19 cellular contexts compared by ENCODE assay signal in the genomic region with DNA sequence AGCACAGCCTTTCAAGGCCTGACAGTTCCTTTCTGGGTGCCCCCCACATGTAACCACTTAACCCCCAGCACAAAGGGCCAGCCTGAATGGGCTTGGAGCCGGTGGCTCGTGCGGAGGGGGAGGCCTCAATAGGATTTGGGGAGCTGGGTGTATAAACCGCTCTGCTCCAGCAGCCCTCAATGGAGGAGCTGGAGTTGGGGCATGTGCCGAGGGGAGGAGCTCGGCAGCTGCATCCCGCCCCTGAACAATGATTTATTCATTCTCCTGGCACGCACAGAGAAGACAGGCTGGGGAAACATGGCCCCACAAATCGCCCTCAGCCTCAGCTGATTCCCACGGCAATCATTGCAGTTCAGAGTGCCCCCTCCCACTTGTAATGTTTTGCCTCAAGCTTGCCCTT. TPM values are rescaled to one million over a fixed set of nuclear protein-coding genes. Genes with fewer than 3 reads are reported as not detected.
DNase-seq lines count a peak whose midpoint lies in the region; TF ChIP-seq lines count a peak whose summit lies in the region.
"Had no signal": no experiment of that assay in that cellular context is flagged by ENCODE, and none has a peak within 500 bp of the region (broad histone marks: within the 10 kb centered on the region; RNA-seq: fewer than 3 reads in every experiment).

No MANE protein-coding gene starts in this region.

- H3K14ac ChIP-seq in H9 (ENCODE audit: insufficient read depth, low read length) = no peak overlapping the region

- no peak overlapping the region for H2BK120ac ChIP-seq in H9 (ENCODE audit: low read depth, low read length, poor library complexity, severe bottlenecking)

- no peaks in the 10 kb centered on the region for H3K4me1 ChIP-seq in H9 (ENCODE audit: insufficient read depth, low read length)
- H3K4me1 ChIP-seq: SJCRH30 had no signal

- no peak overlapping the region for H3K4me3 ChIP-seq in MG63
- H3K4me3 ChIP-seq: GM12878, mucosa of descending colon, SJCRH30, thyroid gland had no signal

- H3K9me3 ChIP-seq in H9 (ENCODE audit: control insufficient read depth, low read depth, low read length) (no peaks in the 10 kb centered on the region), MG63 (no peaks in the 10 kb centered on the region)
- H3K9me3 ChIP-seq: mucosa of descending colon, SJCRH30, thyroid gland had no signal

- H3K4ac ChIP-seq in H9 (ENCODE audit: low read depth, low read length) = no peak overlapping the region

- H2BK20ac ChIP-seq in H9 (ENCODE audit: low read depth, low read length, poor library complexity, severe bottlenecking) = no peak overlapping the region

- peaks cover 10 to 18% of the 10 kb centered on the region in 2 experiments for H3K4me1 Mint-ChIP-seq in H9
- H3K4me1 Mint-ChIP-seq in brain = peaks cover 34% of the 10 kb centered on the region
- H3K4me1 Mint-ChIP-seq in activated CD4-positive, alpha-beta memory T cell treated with anti-CD3 and anti-CD28 coated beads for 36 hours (ENCODE audit: low read depth) = no peaks in the 10 kb centered on the region

- no peak overlapping the region for H3K9ac ChIP-seq in H9 (ENCODE audit: extremely low read depth, insufficient read length, low read length)

- peak overlapping the region in 2 of 3 experiments; percentile 26 to 82; a peak in 3 of 7 replicates for H3K27ac Mint-ChIP-seq in H9
- H3K27ac Mint-ChIP-seq in brain = peak overlapping the region in 4 of 5 experiments; percentile 64 to 85 (median 78)
- H3K27ac Mint-ChIP-seq in activated CD4-positive, alpha-beta memory T cell treated with anti-CD3 and anti-CD28 coated beads for 36 hours = no peak overlapping the region
- H3K27ac Mint-ChIP-seq: immature natural killer cell had no signal

- DNase-seq in H9 (no peak), hypothalamus (lab: John Stamatoyannopoulos, UW) (peak in 41 of 51 donors; percentile 4 to 80 (median 55)), retina (peak; percentile 70), MG63 (no peak), erythroblast (lab: John Stamatoyannopoulos, UW) (no peak), NCI-H2029 treated with DMSO at 0.1 percent for 48 hours (lab: John Stamatoyannopoulos, UW) (no peak)
- DNase-seq in activated CD4-positive, alpha-beta memory T cell treated with anti-CD3 and anti-CD28 coated beads for 36 hours = no peak
- DNase-seq: activated T-cell treated with anti-CD3 and anti-CD28 coated beads, Interleukin-2, amount 50 U/mL, for 48 hours; aorta; dermis blood vessel endothelial cell; immature natural killer cell; mucosa of descending colon; NCI-H2081 treated with DMSO at 0.1 percent for 48 hours; NK-92 treated with Interleukin-12 subunit alpha and Interleukin-12 subunit beta, amount 100 ng/mL, for 24 hours; thyroid gland had no signal

- H4K91ac ChIP-seq in H9 (ENCODE audit: insufficient read length, low read depth, low read length) = no peak overlapping the region

- no peak overlapping the region for H2AK5ac ChIP-seq in H9 (ENCODE audit: insufficient read length, low read length)

- H4K5ac ChIP-seq in H9 (ENCODE audit: insufficient read length, low read depth, low read length) = no peak overlapping the region

- no peaks in the 10 kb centered on the region for H4K20me1 ChIP-seq in H9 (ENCODE audit: control insufficient read depth, insufficient read depth, insufficient read length)

- no peaks in the 10 kb centered on the region for H3K23me2 ChIP-seq in H9 (ENCODE audit: insufficient read length, low read depth, low read length, poor library complexity, severe bottlenecking)

- H3K4me2 ChIP-seq in H9 (ENCODE audit: insufficient read depth, insufficient read length, low read length) = no peak overlapping the region

- H2BK12ac ChIP-seq in H9 (ENCODE audit: insufficient read length, low read depth, low read length) = no peak overlapping the region

- H3K36me3 Mint-ChIP-seq in H9 (ENCODE audit: insufficient read depth in 1 of 3, low read depth in 3 of 3) = peaks cover 0 to 14% (median 4%) of the 10 kb centered on the region in 3 experiments
- H3K36me3 Mint-ChIP-seq in brain = no peaks in the 10 kb centered on the region
- peaks cover 2% of the 10 kb centered on the region for H3K36me3 Mint-ChIP-seq in activated CD4-positive, alpha-beta memory T cell treated with anti-CD3 and anti-CD28 coated beads for 36 hours
- H3K36me3 Mint-ChIP-seq: immature natural killer cell had no signal

- H3K79me1 ChIP-seq in H9 (ENCODE audit: insufficient read depth, low read depth, low read length, poor library complexity, severe bottlenecking) = no peaks in the 10 kb centered on the region

- no peak overlapping the region for H4K8ac ChIP-seq in H9 (replicated peaks; ENCODE audit: insufficient read length, low read depth, low read length)

- no peaks in the 10 kb centered on the region for H3K27me3 Mint-ChIP-seq in H9 (ENCODE audit: low read depth)
- H3K27me3 Mint-ChIP-seq in brain = peaks cover 4% of the 10 kb centered on the region
- no peaks in the 10 kb centered on the region for H3K27me3 Mint-ChIP-seq in activated CD4-positive, alpha-beta memory T cell treated with anti-CD3 and anti-CD28 coated beads for 36 hours

- H2AFZ ChIP-seq in H9 (ENCODE audit: low read length) = no peak overlapping the region

- no peak overlapping the region for H3T11ph ChIP-seq in H9 (ENCODE audit: low read length)

- POLR2A ChIA-PET in activated CD4-positive, alpha-beta memory T cell treated with anti-CD3 and anti-CD28 coated beads for 36 hours (lab: Charles Lee) = no interaction called here

- H3K23ac ChIP-seq in H9 (ENCODE audit: insufficient read length, low read depth, low read length) = no peak overlapping the region

- no peaks in the 10 kb centered on the region; the same call in 1 of the 2 replicates for H3K36me3 ChIP-seq in MG63
- H3K36me3 ChIP-seq: thyroid gland had no signal

- H3K27ac ChIP-seq in H9 (ENCODE audit: insufficient read length, low read depth, low read length) = no peak overlapping the region
- H3K27ac ChIP-seq: SJCRH30, thyroid gland had no signal

- H2BK5ac ChIP-seq in H9 (ENCODE audit: insufficient read length, low read length) = no peak overlapping the region

- no peak overlapping the region for H3K56ac ChIP-seq in H9 (ENCODE audit: insufficient read length, low read depth, low read length)

- H3K18ac ChIP-seq in H9 (ENCODE audit: insufficient read length, low read depth, low read length) = no peak overlapping the region

- TF ChIP-seq CTCF in H9 (conservative IDR thresholded peaks at IDR 0.05) = no peak
- no peak for TF ChIP-seq CTCF in brain (conservative IDR thresholded peaks at IDR 0.05)

- H2BK15ac ChIP-seq in H9 (ENCODE audit: low read depth, low read length) = no peak overlapping the region

- H3K9me3 Mint-ChIP-seq in H9 (no peaks in the 10 kb centered on the region), brain (no peaks in the 10 kb centered on the region)
- no peaks in the 10 kb centered on the region for H3K9me3 Mint-ChIP-seq in activated CD4-positive, alpha-beta memory T cell treated with anti-CD3 and anti-CD28 coated beads for 36 hours
- H3K9me3 Mint-ChIP-seq: immature natural killer cell had no signal

- H3K27me3 ChIP-seq in H9 (ENCODE audit: insufficient read depth, low read length) (no peaks in the 10 kb centered on the region), MG63 (no peaks in the 10 kb centered on the region)
- H3K27me3 ChIP-seq: SJCRH30, thyroid gland had no signal

- CTCF ChIA-PET in activated CD4-positive, alpha-beta memory T cell treated with anti-CD3 and anti-CD28 coated beads for 36 hours (lab: Charles Lee) = interaction anchor here (0.5 to 11.2 kb wide), 18 partner anchors 8 to 349 kb away, joined by 3 to 133 read pairs (median 6); a partner anchor contains a TSS

- intact Hi-C loops in activated CD4-positive, alpha-beta memory T cell treated with anti-CD3 and anti-CD28 coated beads for 36 hours (cut with micrococcal nuclease) = no loop called here

- no peaks in the 10 kb centered on the region for H3K79me2 ChIP-seq in H9 (ENCODE audit: insufficient read depth, low read length)

- TF ChIP-seq POLR2A in erythroblast (IDR thresholded peaks at IDR 0.05; ENCODE audit: low read length) = no peak

- H3K4me3 Mint-ChIP-seq in H9 (no peak overlapping the region), brain (peak overlapping the region; percentile 45 to 67 (median 63))
- no peak overlapping the region for H3K4me3 Mint-ChIP-seq in activated CD4-positive, alpha-beta memory T cell treated with anti-CD3 and anti-CD28 coated beads for 36 hours
- H3K4me3 Mint-ChIP-seq: CD14-positive monocyte, immature natural killer cell had no signal

- no CpG with 5 or more reads among the region's 10 CpGs for WGBS in H9 (ENCODE audit: extremely low coverage, insufficient read length, low lambda C conversion rate)

RNA-seq across cellular contexts. Expression of a gene that starts 6.9 kb away (rescaled TPM):
- 11.7 and 13.5 TPM in 2 replicates for total RNA-seq in H9 (2021)
- 25.5 TPM for polyA plus RNA-seq in brain (ENCODE audit: insufficient read depth, low read depth, low replicate concordance)
- 9.0 and 12.1 TPM in 2 replicates for total RNA-seq in MG63 (2014; rRNA removed; shearing (Covaris generic); ENCODE audit: low replicate concordance)
- total RNA-seq in activated CD4-positive, alpha-beta memory T cell treated with anti-CD3 and anti-CD28 coated beads for 36 hours = 10 to 100 TPM; 11.2 to 11.6 TPM

RNA-seq across cellular contexts. Expression of a gene that starts 44.2 kb away (rescaled TPM):
- total RNA-seq in H9 (2021) = 42.4 and 43.9 TPM in 2 replicates
- polyA plus RNA-seq in brain (ENCODE audit: insufficient read depth, low read depth, low replicate concordance) = 12.3 TPM
- 10.0 and 13.8 TPM in 2 replicates for total RNA-seq in MG63 (2014; rRNA removed; shearing (Covaris generic); ENCODE audit: low replicate concordance)
- 10 to 100 TPM; 49.9 to 55.1 TPM for total RNA-seq in activated CD4-positive, alpha-beta memory T cell treated with anti-CD3 and anti-CD28 coated beads for 36 hours
- polyA plus RNA-seq: aorta had no signal

Comparison
In these comparisons a context has a peak if more than half of its experiments do, and no peak if none do; other contexts are left out.
1. DNase-seq: peak in hypothalamus (41 of 51) and retina (single experiment); none in H9 (single experiment), MG63 (single experiment), erythroblast (0 of 2), activated CD4-positive, alpha-beta memory T cell treated with anti-CD3 and anti-CD28 coated beads for 36 hours (single experiment) and NCI-H2029 treated with DMSO at 0.1 percent for 48 hours (single experiment).
2. H3K4me3 Mint-ChIP-seq: peak in brain (5 of 5); none in H9 (0 of 2) and activated CD4-positive, alpha-beta memory T cell treated with anti-CD3 and anti-CD28 coated beads for 36 hours (single experiment).